1 cellular context compared by ENCODE assay signal in genomic region chr6:28383235-28384142, GRCh38.
TF ChIP-seq lines count a peak whose summit lies in the region.

No MANE protein-coding gene starts in this region.

TF ChIP-seq in K562, 482 proteins besides CTCF, POLR2A, EP300 and RAD21 (continued from another document and continues in another):
- TF ChIP-seq POLR3G (IDR thresholded peaks at IDR 0.05; ENCODE audit: extremely low read depth, insufficient read length, insufficient replicate concordance), result no peak
- TF ChIP-seq THAP7 (CRISPR knock-in tag; IDR thresholded peaks at IDR 0.05), result no peak
- TF ChIP-seq BCLAF1 (IDR thresholded peaks at IDR 0.05; ENCODE audit: borderline replicate concordance in 1 of 2, control insufficient read depth in 1 of 2, low read depth in 2 of 2, low read length in 1 of 2), result no peak
- no peak for TF ChIP-seq TFAM (CRISPR knock-in tag; conservative IDR thresholded peaks at IDR 0.05)
- TF ChIP-seq ZNF561 (CRISPR knock-in tag; conservative IDR thresholded peaks at IDR 0.05), result no peak
- no peak for TF ChIP-seq SMARCC2 (IDR thresholded peaks at IDR 0.05; ENCODE audit: low read depth)
- no peak for TF ChIP-seq CREB5 (CRISPR knock-in tag; IDR thresholded peaks at IDR 0.05)
- no peak for TF ChIP-seq ZNF584 (CRISPR knock-in tag; IDR thresholded peaks at IDR 0.05; ENCODE audit: low read depth)
- TF ChIP-seq ZNF311 (CRISPR knock-in tag; IDR thresholded peaks at IDR 0.05), result no peak
- TF ChIP-seq ARNT (IDR thresholded peaks at IDR 0.05), result no peak
- no peak for TF ChIP-seq SAP30 (IDR thresholded peaks at IDR 0.05; ENCODE audit: borderline replicate concordance, insufficient read depth, low read depth, low read length, poor library complexity, severe bottlenecking)
- TF ChIP-seq SRSF3 (IDR thresholded peaks at IDR 0.05; ENCODE audit: insufficient read depth, low read length), result no peak
- TF ChIP-seq CBX5 (IDR thresholded peaks at IDR 0.05; ENCODE audit: borderline replicate concordance, low read depth), result no peak
- no peak for TF ChIP-seq GTF2B (IDR thresholded peaks at IDR 0.05; ENCODE audit: extremely low read depth, insufficient read length)
- TF ChIP-seq SFPQ (IDR thresholded peaks at IDR 0.05; ENCODE audit: low read depth, low read length), result no peak
- no peak for TF ChIP-seq E4F1 (CRISPR knock-in tag; IDR thresholded peaks at IDR 0.05; ENCODE audit: borderline replicate concordance)
- TF ChIP-seq ATF7 (IDR thresholded peaks at IDR 0.05), result peak; percentile 57; the same call in 1 of the 2 replicates
- peak; percentile 78 for TF ChIP-seq SP2 (IDR thresholded peaks at IDR 0.05; ENCODE audit: extremely low read depth, low read depth, low read length, poor library complexity, severe bottlenecking)
- TF ChIP-seq ARID1B (IDR thresholded peaks at IDR 0.05), result peak; percentile 57
- TF ChIP-seq TEAD2 (tag; IDR thresholded peaks at IDR 0.05), result no peak
- TF ChIP-seq ZNF444 (CRISPR knock-in tag; IDR thresholded peaks at IDR 0.05), result no peak
- no peak for TF ChIP-seq ZNF212 (CRISPR knock-in tag; IDR thresholded peaks at IDR 0.05)
- peak; percentile 78; the same call in 1 of the 2 replicates for TF ChIP-seq PTBP1 (IDR thresholded peaks at IDR 0.05; ENCODE audit: low read depth, low read length)
- no peak for TF ChIP-seq KDM5B (IDR thresholded peaks at IDR 0.05; ENCODE audit: insufficient replicate concordance, low read depth, low read length)
- TF ChIP-seq ZBED1 (IDR thresholded peaks at IDR 0.05), result no peak
- no peak for TF ChIP-seq ZKSCAN3 (CRISPR knock-in tag; IDR thresholded peaks at IDR 0.05)
- no peak for TF ChIP-seq NFE2 (IDR thresholded peaks at IDR 0.05; ENCODE audit: low read depth)
- TF ChIP-seq ZNF644 (tag; IDR thresholded peaks at IDR 0.05; ENCODE audit: low read depth), result no peak
- TF ChIP-seq ZNF592 (IDR thresholded peaks at IDR 0.05), result peak; percentile 61; the same call in 1 of the 2 replicates
- TF ChIP-seq TBP (optimal IDR thresholded peaks at IDR 0.05; ENCODE audit: low read depth, low read length), result peak; percentile 66
- TF ChIP-seq ZBTB5 (IDR thresholded peaks at IDR 0.05), result no peak
- peak; percentile 52 for TF ChIP-seq CBFA2T2 (conservative IDR thresholded peaks at IDR 0.05)
- no peak for TF ChIP-seq ZNF766 (CRISPR knock-in tag; conservative IDR thresholded peaks at IDR 0.05)
- TF ChIP-seq GATAD2A (IDR thresholded peaks at IDR 0.05), result no peak
- no peak for TF ChIP-seq ZNF699 (CRISPR knock-in tag; IDR thresholded peaks at IDR 0.05; ENCODE audit: insufficient replicate concordance)
- TF ChIP-seq ZNF3 (CRISPR knock-in tag; IDR thresholded peaks at IDR 0.05), result no peak
- no peak for TF ChIP-seq E2F8 (IDR thresholded peaks at IDR 0.05; ENCODE audit: low read depth, partially characterized antibody)
- no peak for TF ChIP-seq NCOA2 (IDR thresholded peaks at IDR 0.05; ENCODE audit: partially characterized antibody in 2 of 2)
- no peak for TF ChIP-seq ZNF280B (CRISPR knock-in tag; IDR thresholded peaks at IDR 0.05)
